ENCODE assay signal across 17 cellular contexts in genomic region chr9:23774266-23774665, GRCh38. TPM values are rescaled to one million over a fixed set of nuclear protein-coding genes. Genes with fewer than 3 reads are reported as not detected.
"Had no signal": no experiment of that assay in that cellular context is flagged by ENCODE, and none has a peak within 500 bp of the region (broad histone marks: within the 10 kb centered on the region; RNA-seq: fewer than 3 reads in every experiment).

No MANE protein-coding gene starts in this region.

- DNase-seq: activated CD4-positive, alpha-beta T cell treated with anti-CD3 and anti-CD28 coated beads for 1 hour; activated CD8-positive, alpha-beta memory T cell treated with anti-CD3 and anti-CD28 coated beads for 24 hours; activated CD8-positive, alpha-beta memory T cell treated with anti-CD3 and anti-CD28 coated beads, Interleukin-2, amount 50 U/mL, for 48 hours; activated effector memory CD4-positive, alpha-beta T cell treated with anti-CD3 and anti-CD28 coated beads, Interleukin-2, amount 50 U/mL, for 16 hours; activated T-cell treated with anti-CD3 and anti-CD28 coated beads, Interleukin-2, amount 50 U/mL, for 72 hours; amygdala; colonic mucosa; heart right ventricle; left lung; midbrain; retina; stimulated activated CD4-positive, alpha-beta T cell treated with anti-CD3 and anti-CD28 coated beads, Interleukin-12 subunit alpha, Interleukin-12 subunit beta, amount 100 ng/mL, for 4 hours; stimulated activated CD4-positive, alpha-beta T cell treated with anti-CD3 and anti-CD28 coated beads, Interleukin-2, amount 100 ng/mL, for 24 hours; T-helper 2 cell; uterus; WERI-Rb-1 had no signal

- ATAC-seq: activated T-cell treated with anti-CD3 and anti-CD28 coated beads, Interleukin-2, amount 50 U/mL, for 72 hours; esophagus mucosa; heart right ventricle; left lung had no signal

RNA-seq across cellular contexts. Expression of gene ELAVL2, which starts 51.8 kb away (rescaled TPM):
- total RNA-seq: activated T-cell treated with anti-CD3 and anti-CD28 coated beads, Interleukin-2, amount 50 U/mL, for 72 hours had no signal
